8 cellular contexts compared by ENCODE assay signal in genomic region chr9:89310486-89311345, GRCh38. TPM values are rescaled to one million over a fixed set of nuclear protein-coding genes. Genes with fewer than 3 reads are reported as not detected.
A peak's percentile ranks its signal among the peaks of the same experiment; 100 is the strongest.
DNase-seq lines count a peak whose midpoint lies in the region; ATAC-seq, FAIRE-seq and TF ChIP-seq lines count a peak whose summit lies in the region.

TSS of gene CKS2 (plus strand) at chr9:89311195. CDS start at chr9:89311293, 98 bp downstream.

- peak; percentile 87 for ATAC-seq in HG03442 (IDR thresholded peaks at IDR 0.05; ENCODE audit: unreplicated experiment)
- peak; percentile 92 for ATAC-seq in activated CD4-positive, alpha-beta T cell treated with anti-CD3 and anti-CD28 coated beads for 36 hours

- H3K4me3 Mint-ChIP-seq in activated CD4-positive, alpha-beta T cell treated with anti-CD3 and anti-CD28 coated beads for 36 hours = peak within 1 kb of the TSS; percentile 87

- H3K27ac ChIP-seq in kidney (ENCODE audit: low read depth in 2 of 2, low read length in 2 of 2) = peak within 1 kb of the TSS; percentile 100

- no peaks in the 10 kb centered on the region for H3K36me3 ChIP-seq in kidney (ENCODE audit: control insufficient read depth in 1 of 2, insufficient read depth in 2 of 2, low read length in 2 of 2)

- CTCF ChIA-PET in activated CD4-positive, alpha-beta T cell treated with anti-CD3 and anti-CD28 coated beads for 36 hours (lab: Charles Lee) = interaction anchor here (0.7 kb wide), 1 partner anchor 8 kb away, joined by 7 read pairs; the partner anchor contains the start of gene SECISBP2

- peak within 1 kb of the TSS; percentile 95 to 98 for H3K9ac ChIP-seq in kidney (ENCODE audit: low read length in 2 of 2)

- peaks cover 4 to 6% of the 10 kb centered on the region in 2 donors for H3K4me1 ChIP-seq in kidney (ENCODE audit: control insufficient read depth in 1 of 2, insufficient read depth in 1 of 2, low read depth in 1 of 2, low read length in 2 of 2)

- peak; percentile 99 for FAIRE-seq in kidney (lab: Jason Lieb, UNC)

- DNase-seq in Ammon's horn (ENCODE audit: low spot score) (peak; percentile 100), GM19238 (ENCODE audit: insufficient read length, low spot score) (peak; percentile 97), NCI-H524 (lab: John Stamatoyannopoulos, UW) (peak; percentile 91 to 96), choroid plexus epithelial cell (ENCODE audit: low read depth) (peak; percentile 100), kidney (peak; percentile 100)
- peak; percentile 100 for DNase-seq in activated CD4-positive, alpha-beta T cell treated with anti-CD3 and anti-CD28 coated beads for 36 hours
- peak; percentile 100 for DNase-seq in stimulated activated CD4-positive, alpha-beta T cell treated with anti-CD3 and anti-CD28 coated beads, Interleukin-15, amount 100 ng/mL, for 24 hours

- H3K4me3 ChIP-seq in choroid plexus epithelial cell (ENCODE audit: low read depth, low read length) (peak within 1 kb of the TSS; percentile 77), kidney (ENCODE audit: low read length in 2 of 2) (peak within 1 kb of the TSS; percentile 76 to 86)

- POLR2A ChIA-PET in activated CD4-positive, alpha-beta T cell treated with anti-CD3 and anti-CD28 coated beads for 36 hours (lab: Charles Lee) = interaction anchor here (1.4 kb wide), 1 partner anchor 15 kb away, joined by 4 read pairs; no protein-coding TSS in a partner anchor

- peak within 1 kb of the TSS; percentile 97 for H3K27ac Mint-ChIP-seq in activated CD4-positive, alpha-beta T cell treated with anti-CD3 and anti-CD28 coated beads for 36 hours

- TF ChIP-seq CTCF in choroid plexus epithelial cell (conservative IDR thresholded peaks at IDR 0.05; ENCODE audit: low read depth, low read length) = no peak
- no peak for TF ChIP-seq CTCF in kidney (IDR thresholded peaks at IDR 0.05; ENCODE audit: borderline replicate concordance, extremely low read depth, insufficient read depth)

- no peaks in the 10 kb centered on the region for H3K9me3 Mint-ChIP-seq in activated CD4-positive, alpha-beta T cell treated with anti-CD3 and anti-CD28 coated beads for 36 hours (ENCODE audit: low read depth)

- intact Hi-C loops in activated CD4-positive, alpha-beta T cell treated with anti-CD3 and anti-CD28 coated beads for 36 hours (cut with DNase I, micrococcal nuclease) = loop anchor here (1.0 to 10.0 kb wide), 5 partner anchors 8 to 1336 kb away; partner anchors contain the start of genes SECISBP2 (in 2 of the 2) and CDK20 (in 1 of the 2)
- intact Hi-C loops in kidney (cut with DNase I) = no loop called here

- H3K4me1 Mint-ChIP-seq in activated CD4-positive, alpha-beta T cell treated with anti-CD3 and anti-CD28 coated beads for 36 hours = peaks cover 39% of the 10 kb centered on the region

- H3K36me3 Mint-ChIP-seq in activated CD4-positive, alpha-beta T cell treated with anti-CD3 and anti-CD28 coated beads for 36 hours (ENCODE audit: low read depth) = peaks cover 58% of the 10 kb centered on the region

- H3K9me3 ChIP-seq in kidney (ENCODE audit: control insufficient read depth in 1 of 2, low read length in 2 of 2) = no peaks in the 10 kb centered on the region

- H3K27me3 Mint-ChIP-seq in activated CD4-positive, alpha-beta T cell treated with anti-CD3 and anti-CD28 coated beads for 36 hours = no peaks in the 10 kb centered on the region

RNA-seq across cellular contexts. Expression of gene CKS2, which starts in this region (rescaled TPM):
- 100 to 1,000 TPM; 236 to 256 TPM for total RNA-seq in activated CD4-positive, alpha-beta T cell treated with anti-CD3 and anti-CD28 coated beads for 36 hours
- total RNA-seq in kidney = 7.0 TPM
- 72.8 TPM for polyA plus RNA-seq in kidney (ENCODE audit: insufficient read depth, low read depth, low replicate concordance)

Comparison
In these comparisons a context has a peak if more than half of its experiments do, and no peak if none do; other contexts are left out.
1. Peak in every context shown above with its lines: DNase-seq, ATAC-seq, H3K4me3 ChIP-seq and H3K27ac ChIP-seq.
2. RNA of gene CKS2 (total RNA-seq): 236 to 256 TPM in activated CD4-positive, alpha-beta T cell treated with anti-CD3 and anti-CD28 coated beads for 36 hours; 7.0 TPM in kidney (single experiment); every median in the first group is over 10 times any median in the second.